ENCODE assay signal across 8 cellular contexts in the genomic region with DNA sequence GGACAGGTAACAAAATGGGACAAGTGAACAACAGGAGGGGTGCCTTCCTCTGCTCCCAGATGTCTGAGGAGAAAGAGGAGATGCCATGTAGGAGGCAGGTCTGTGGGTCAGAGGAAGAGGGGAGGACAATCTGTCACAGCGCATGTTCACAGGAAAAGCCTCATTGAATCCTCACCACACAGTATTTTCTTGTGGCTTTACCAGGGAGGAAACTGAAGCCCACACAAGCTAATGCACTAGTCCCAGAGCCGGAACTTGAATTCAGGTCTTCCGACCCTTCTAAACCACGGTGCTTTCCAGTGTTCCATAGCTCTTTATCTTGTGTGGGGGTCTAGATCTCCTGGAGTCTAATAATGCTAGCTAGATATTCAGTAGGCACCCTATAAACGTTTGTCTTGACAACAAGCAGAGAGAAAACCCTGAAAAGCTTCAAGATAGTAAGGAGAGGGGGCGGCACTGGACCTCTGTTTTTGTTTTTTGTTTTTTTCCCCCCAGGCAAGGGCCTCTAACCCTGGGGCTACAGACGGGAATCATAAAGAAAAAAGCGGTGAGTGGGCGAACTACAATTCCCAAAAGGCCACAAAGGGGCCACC. TPM values are rescaled to one million over a fixed set of nuclear protein-coding genes. Genes with fewer than 3 reads are reported as not detected.
A peak's percentile ranks its signal among the peaks of the same experiment; 100 is the strongest.
DNase-seq lines count a peak whose midpoint lies in the region; ATAC-seq and TF ChIP-seq lines count a peak whose summit lies in the region.

No MANE protein-coding gene starts in this region.

- intact Hi-C loops in activated T-helper 2 cell treated with anti-CD3 and anti-CD28 coated beads, Interferon-gamma antibody, Interleukin-2, Interleukin-4, amounts not matched to agents 10 μg/mL and 5 μg/mL and 100 μg/mL, durations not matched to agents 14 hours and 24 hours and 36 hours (cut with micrococcal nuclease), result loop anchor here (1.0 to 5.0 kb wide), 3 partner anchors 8 to 403 kb away; partner anchors contain the start of genes B4GALNT1 and NAB2
- intact Hi-C loops in right lobe of liver (cut with DNase I), result no loop called here

- H3K4me1 ChIP-seq in right lobe of liver, result peaks cover 0 to 42% (median 18%) of the 10 kb centered on the region in 4 donors

- no peak for DNase-seq in activated T-helper 2 cell treated with anti-CD3 and anti-CD28 coated beads, Interferon-gamma antibody, Interleukin-2, Interleukin-4, amounts not matched to agents 10 μg/mL and 5 μg/mL and 100 μg/mL, durations not matched to agents 14 hours and 24 hours and 36 hours (ENCODE audit: low spot score)
- DNase-seq in right lobe of liver, result no peak
- DNase-seq in GM13977 (ENCODE audit: low spot score), result no peak

- TF ChIP-seq POLR2A in right lobe of liver (IDR thresholded peaks at IDR 0.05), result no peak

- in situ Hi-C loops in GM13977 (cut with MboI; ENCODE audit: low pct_unique_long_range_greater_than_20kb, low sequenced_read_pairs, unreplicated experiment), result no loop called here

- no peaks in the 10 kb centered on the region for H3K9me3 Mint-ChIP-seq in activated T-helper 2 cell treated with anti-CD3 and anti-CD28 coated beads, Interferon-gamma antibody, Interleukin-2, Interleukin-4, amounts not matched to agents 10 μg/mL and 5 μg/mL and 100 μg/mL, durations not matched to agents 14 hours and 24 hours and 36 hours

- peak overlapping the region; percentile 97 for H3K4me3 Mint-ChIP-seq in activated T-helper 2 cell treated with anti-CD3 and anti-CD28 coated beads, Interferon-gamma antibody, Interleukin-2, Interleukin-4, amounts not matched to agents 10 μg/mL and 5 μg/mL and 100 μg/mL, durations not matched to agents 14 hours and 24 hours and 36 hours (ENCODE audit: low read depth)

- peak overlapping the region; percentile 89 for H3K27ac Mint-ChIP-seq in activated T-helper 2 cell treated with anti-CD3 and anti-CD28 coated beads, Interferon-gamma antibody, Interleukin-2, Interleukin-4, amounts not matched to agents 10 μg/mL and 5 μg/mL and 100 μg/mL, durations not matched to agents 14 hours and 24 hours and 36 hours

- peaks cover 0 to 12% of the 10 kb centered on the region in 2 donors for H3K27me3 ChIP-seq in right lobe of liver

- no peaks in the 10 kb centered on the region for H3K9me3 ChIP-seq in right lobe of liver

- peaks cover 14% of the 10 kb centered on the region for H3K27me3 Mint-ChIP-seq in activated T-helper 2 cell treated with anti-CD3 and anti-CD28 coated beads, Interferon-gamma antibody, Interleukin-2, Interleukin-4, amounts not matched to agents 10 μg/mL and 5 μg/mL and 100 μg/mL, durations not matched to agents 14 hours and 24 hours and 36 hours (ENCODE audit: low read depth)

- H3K27ac ChIP-seq in right lobe of liver, result peak overlapping the region; percentile 89 to 91 (median 91)

- peak overlapping the region; percentile 58 to 63 (median 60) for H3K4me3 ChIP-seq in right lobe of liver

- ATAC-seq in GM18907 (IDR thresholded peaks at IDR 0.05; ENCODE audit: unreplicated experiment) (peak; percentile 15), HG03457 (IDR thresholded peaks at IDR 0.05; ENCODE audit: unreplicated experiment) (peak; percentile 5), right lobe of liver (no peak), GM18858 (IDR thresholded peaks at IDR 0.05; ENCODE audit: unreplicated experiment) (no peak), HG03565 (IDR thresholded peaks at IDR 0.05; ENCODE audit: unreplicated experiment) (no peak), GM21576 (IDR thresholded peaks at IDR 0.05; ENCODE audit: unreplicated experiment) (no peak)

- under 1% methylated on average over 9 of the region's 9 CpGs for whole genome bisulfite sequencing in right lobe of liver (ENCODE audit: insufficient coverage, low coverage, low lambda C conversion rate, missing lambda C conversion rate)

- no peak for TF ChIP-seq CTCF in right lobe of liver (IDR thresholded peaks at IDR 0.05)
- no peak for TF ChIP-seq CTCF in GM13977 (IDR thresholded peaks at IDR 0.05; ENCODE audit: extremely low read depth, insufficient read depth, missing control alignments)

- H3K36me3 Mint-ChIP-seq in activated T-helper 2 cell treated with anti-CD3 and anti-CD28 coated beads, Interferon-gamma antibody, Interleukin-2, Interleukin-4, amounts not matched to agents 10 μg/mL and 5 μg/mL and 100 μg/mL, durations not matched to agents 14 hours and 24 hours and 36 hours (ENCODE audit: low read depth), result peaks cover 46% of the 10 kb centered on the region

- H3K4me1 Mint-ChIP-seq in activated T-helper 2 cell treated with anti-CD3 and anti-CD28 coated beads, Interferon-gamma antibody, Interleukin-2, Interleukin-4, amounts not matched to agents 10 μg/mL and 5 μg/mL and 100 μg/mL, durations not matched to agents 14 hours and 24 hours and 36 hours (ENCODE audit: low read depth), result peaks cover 42% of the 10 kb centered on the region

- peaks cover 0 to 25% (median 12%) of the 10 kb centered on the region in 4 donors for H3K36me3 ChIP-seq in right lobe of liver

RNA-seq across cellular contexts. Expression of gene SHMT2, which starts 0.4 kb away (rescaled TPM):
- total RNA-seq in activated T-helper 2 cell treated with anti-CD3 and anti-CD28 coated beads, Interferon-gamma antibody, Interleukin-2, Interleukin-4, amounts not matched to agents 10 μg/mL and 5 μg/mL and 100 μg/mL, durations not matched to agents 14 hours and 24 hours and 36 hours, result 295 and 307 TPM in 2 replicates
- total RNA-seq in right lobe of liver, result 100 to 1,000 TPM; 157 to 228 (median 194) TPM

RNA-seq across cellular contexts. Expression of gene NXPH4, which starts 12.5 kb away (rescaled TPM):
- total RNA-seq in activated T-helper 2 cell treated with anti-CD3 and anti-CD28 coated beads, Interferon-gamma antibody, Interleukin-2, Interleukin-4, amounts not matched to agents 10 μg/mL and 5 μg/mL and 100 μg/mL, durations not matched to agents 14 hours and 24 hours and 36 hours, result 0.82 and 0.90 TPM in 2 replicates
- total RNA-seq in right lobe of liver, result 1 to 10 TPM in 2 of 6 experiments, under 1 TPM in 1, not detected in 3; 0.87 to 1.5 (median 1.2) TPM

RNA-seq across cellular contexts. Expression of gene STAC3, which starts 21.9 kb away (rescaled TPM):
- total RNA-seq in activated T-helper 2 cell treated with anti-CD3 and anti-CD28 coated beads, Interferon-gamma antibody, Interleukin-2, Interleukin-4, amounts not matched to agents 10 μg/mL and 5 μg/mL and 100 μg/mL, durations not matched to agents 14 hours and 24 hours and 36 hours, result 5.6 and 6.1 TPM in 2 replicates
- total RNA-seq in right lobe of liver, result 1 to 10 TPM in 5 of 6 experiments, under 1 TPM in 1; 0.98 to 4.5 (median 1.8) TPM

Comparison
In these comparisons a context has a peak if more than half of its experiments do, and no peak if none do; other contexts are left out.
1. ATAC-seq: peak in GM18907 (single experiment) and HG03457 (single experiment); none in right lobe of liver (0 of 4), GM18858 (single experiment), HG03565 (single experiment) and GM21576 (single experiment).